ENCODE assay signal across 18 cellular contexts in the genomic region with DNA sequence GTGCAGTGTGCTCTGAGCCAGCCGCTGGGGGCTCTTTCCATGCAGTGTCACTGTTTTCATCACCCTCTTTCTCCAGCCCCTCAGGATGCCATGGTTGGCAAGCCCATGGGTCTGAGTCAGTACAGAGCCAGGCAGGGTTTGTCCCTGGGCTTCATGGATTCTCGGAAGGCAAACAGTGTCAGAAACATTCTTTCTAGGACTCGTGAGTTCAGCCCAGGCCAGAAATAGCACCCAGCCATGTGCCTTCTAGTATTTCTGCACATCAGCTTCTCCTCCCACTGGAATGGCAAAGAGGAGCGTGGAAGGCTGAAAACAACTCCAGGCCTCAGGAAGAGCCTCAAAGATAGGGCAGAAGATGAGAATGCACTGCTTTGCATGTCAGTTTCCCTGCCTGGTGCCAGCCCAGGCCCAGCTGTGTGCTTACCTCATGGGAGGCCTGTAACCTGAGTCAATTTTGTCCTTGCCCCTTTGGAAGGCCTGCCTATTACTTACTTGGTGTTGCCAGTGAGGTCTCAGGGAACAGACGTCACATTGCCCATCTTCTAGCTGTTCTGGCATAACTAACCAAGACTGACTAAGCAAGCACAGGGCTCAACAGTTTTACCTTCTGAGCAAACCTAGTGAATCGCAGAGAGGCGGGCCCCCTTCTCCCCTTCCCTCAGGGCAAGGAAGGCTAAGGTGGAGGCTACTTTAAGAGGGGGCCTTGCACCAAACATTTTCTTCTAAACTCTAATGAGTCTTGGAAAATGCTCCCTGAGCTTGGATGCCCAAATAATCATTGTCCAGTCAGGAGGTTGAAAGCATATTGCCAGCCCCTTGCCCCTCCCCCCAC. TPM values are rescaled to one million over a fixed set of nuclear protein-coding genes. Genes with fewer than 3 reads are reported as not detected.
DNase-seq lines count a peak whose midpoint lies in the region; ATAC-seq, FAIRE-seq and TF ChIP-seq lines count a peak whose summit lies in the region.
"Had no signal": no experiment of that assay in that cellular context is flagged by ENCODE, and none has a peak within 500 bp of the region (broad histone marks: within the 10 kb centered on the region; RNA-seq: fewer than 3 reads in every experiment).

No MANE protein-coding gene starts in this region.

- CTCF ChIA-PET in HepG2 (lab: Yijun Ruan, JAX; ENCODE audit: low intra/inter-chr PET ratio, low total read pairs), result no interaction called here

- H3K9me3 ChIP-seq in HepG2 (ENCODE audit: low read length) (no peaks in the 10 kb centered on the region), right lobe of liver (no peaks in the 10 kb centered on the region)
- H3K9me3 ChIP-seq: A549, prostate gland had no signal

- no peak for TF ChIP-seq RAD21 in HepG2 (CRISPR knock-in tag; IDR thresholded peaks at IDR 0.05)

- no peaks in the 10 kb centered on the region for H4K20me1 ChIP-seq in HepG2 (ENCODE audit: insufficient read depth, low read length)

- DNase-seq in HepG2 (ENCODE audit: low spot score), result no peak
- DNase-seq in right lobe of liver, result no peak
- DNase-seq in Right ventricle myocardium inferior (ENCODE audit: missing footprints), result no peak
- peak; percentile 83 for DNase-seq in posterior vena cava (ENCODE audit: low spot score)
- no peak for DNase-seq in NCI-H510A treated with DMSO at 0.1 percent for 48 hours (lab: John Stamatoyannopoulos, UW)
- DNase-seq in H54 (ENCODE audit: insufficient read length, low spot score), result no peak
- DNase-seq: activated CD4-positive, alpha-beta T cell treated with anti-CD3 and anti-CD28 coated beads, Interleukin-2, amount 10 ng/mL, durations not matched to agents 7 days and 5 days; DMS53; mesenchymal stem cell; MM.1S; PC-9 had no signal

- intact Hi-C loops in HepG2 (cut with micrococcal nuclease; ENCODE audit: unreplicated experiment), result no loop called here
- intact Hi-C loops in right lobe of liver (cut with DNase I), result no loop called here
- intact Hi-C loops in Right ventricle myocardium inferior (cut with DNase I), result loop anchor here (5.0 kb wide), 1 partner anchor 57 kb away; no protein-coding TSS in a partner anchor
- intact Hi-C loops in posterior vena cava (cut with DNase I), result no loop called here

- TF ChIP-seq POLR2A in HepG2 (IDR thresholded peaks at IDR 0.05; ENCODE audit: insufficient read depth in 1 of 2, low read depth in 2 of 2, low read length in 2 of 2), result no peak
- no peak for TF ChIP-seq POLR2A in right lobe of liver (IDR thresholded peaks at IDR 0.05)
- no peak for TF ChIP-seq POLR2A in H54 (IDR thresholded peaks at IDR 0.05; ENCODE audit: low read depth, low read length)

- no peak overlapping the region for H2AFZ ChIP-seq in HepG2 (ENCODE audit: low read length)
- H2AFZ ChIP-seq: PC-9 had no signal

- H3K27ac ChIP-seq in HepG2 (ENCODE audit: extremely low read length, insufficient read depth, low read length) (no peak overlapping the region), right lobe of liver (no peak overlapping the region)
- H3K27ac ChIP-seq: A549, PC-9 had no signal

- in situ Hi-C loops in HepG2 (cut with HindIII; ENCODE audit: extremely low pct_ligation_motif_present, low pct_unique_long_range_greater_than_20kb), result no loop called here

- no peak for FAIRE-seq in HepG2 (lab: Jason Lieb, UNC)
- FAIRE-seq in H54 (lab: Jason Lieb, UNC), result no peak
- FAIRE-seq: A549, endometrium, GM12891 had no signal

- no peaks in the 10 kb centered on the region for H3K79me2 ChIP-seq in HepG2 (ENCODE audit: insufficient read depth, low read length)

- TF ChIP-seq EP300 in HepG2 (IDR thresholded peaks at IDR 0.05; ENCODE audit: low read depth in 2 of 2, low read length in 2 of 2), result no peak
- TF ChIP-seq EP300 in HepG2 (CRISPR knock-in tag; IDR thresholded peaks at IDR 0.05; ENCODE audit: borderline replicate concordance), result no peak

- H3K4me2 ChIP-seq in HepG2 (ENCODE audit: low read depth, low read length), result no peak overlapping the region; the same call in 1 of the 2 replicates
- H3K4me2 ChIP-seq: A549, PC-9 had no signal

- H3K4me1 ChIP-seq in HepG2 (ENCODE audit: insufficient read depth, low read length), result peaks cover 6% of the 10 kb centered on the region; the same call in 1 of the 2 replicates
- H3K4me1 ChIP-seq in right lobe of liver, result no peaks in the 10 kb centered on the region
- H3K4me1 ChIP-seq: A549, prostate gland had no signal

- no peaks in the 10 kb centered on the region for H3K36me3 ChIP-seq in HepG2 (replicated peaks in 1 of 2; ENCODE audit: control insufficient read depth in 1 of 2, insufficient read depth in 2 of 2, low read length in 2 of 2)
- H3K36me3 ChIP-seq in right lobe of liver, result no peaks in the 10 kb centered on the region
- H3K36me3 ChIP-seq: prostate gland had no signal

- H3K4me3 ChIP-seq in HepG2 (replicated peaks in 1 of 3; ENCODE audit: insufficient read depth in 1 of 3, low read depth in 2 of 3, low read length in 3 of 3) (no peak overlapping the region), right lobe of liver (no peak overlapping the region)
- H3K4me3 ChIP-seq: A549, PC-9, prostate gland had no signal

- WGBS in HepG2 (ENCODE audit: low lambda C conversion rate), result 20% methylated on average over 4 of the region's 7 CpGs
- 80% methylated on average over 5 of the region's 7 CpGs for WGBS in right lobe of liver (ENCODE audit: insufficient coverage, low coverage, low lambda C conversion rate, missing lambda C conversion rate)

- ATAC-seq in HepG2, result peak; percentile 58
- no peak for ATAC-seq in right lobe of liver
- ATAC-seq in Right ventricle myocardium inferior, result peak; percentile 80
- no peak for ATAC-seq in GM18907 (IDR thresholded peaks at IDR 0.05; ENCODE audit: unreplicated experiment)
- ATAC-seq in GM19452 (IDR thresholded peaks at IDR 0.05; ENCODE audit: unreplicated experiment), result no peak
- ATAC-seq: A549; activated T-helper 17 cell treated with anti-CD3 and anti-CD28 coated beads, Interleukin-2, amount 50 U/mL, for 72 hours had no signal

- no peak overlapping the region for H3K9ac ChIP-seq in HepG2 (ENCODE audit: insufficient read depth, low read depth, low read length)

- peaks cover 0 to 4% of the 10 kb centered on the region in 2 experiments; a peak in 2 of 5 replicates for H3K27me3 ChIP-seq in HepG2 (ENCODE audit: control insufficient read depth in 1 of 2, insufficient read depth in 2 of 2, low read length in 2 of 2)
- H3K27me3 ChIP-seq in right lobe of liver, result no peaks in the 10 kb centered on the region

- no TSS peak for BruUV-seq in HepG2 (replicated peaks; lab: Mats Ljungman, UMichigan)

- POLR2A ChIA-PET in HepG2 (lab: Yijun Ruan, JAX), result no interaction called here

- TF ChIP-seq CTCF in HepG2 (CRISPR knock-in tag; IDR thresholded peaks at IDR 0.05) (no peak), right lobe of liver (IDR thresholded peaks at IDR 0.05) (no peak)

RNA-seq across cellular contexts. Expression of gene GLUL, which starts 42.5 kb away (rescaled TPM):
- 827 and 909 TPM in 2 replicates for total RNA-seq in HepG2 (2016; rRNA removed; fragmentation: Illumina TruSeq; extraction: Trizol)
- total RNA-seq in HepG2 (2016; cell fraction: cytosol; rRNA removed; fragmentation: Illumina TruSeq; extraction: Trizol; ENCODE audit: low read depth), result 302 and 314 TPM in 2 replicates
- total RNA-seq in HepG2 (2016; cell fraction: insoluble cytoplasmic fraction; rRNA removed; fragmentation: Illumina TruSeq; extraction: Trizol), result 827 and 907 TPM in 2 replicates
- total RNA-seq in HepG2 (2016; cell fraction: membrane; rRNA removed; fragmentation: Illumina TruSeq; extraction: Trizol), result 525 and 530 TPM in 2 replicates
- total RNA-seq in HepG2 (2016; cell fraction: nucleus; rRNA removed; fragmentation: Illumina TruSeq; extraction: Trizol), result 383 and 412 TPM in 2 replicates
- 423 and 501 TPM in 2 replicates for polyA plus RNA-seq in HepG2 (2011; rRNA removed)
- 374 and 406 TPM in 2 replicates for polyA plus RNA-seq in HepG2 (2011; cell fraction: cytosol; rRNA removed)
- polyA plus RNA-seq in HepG2 (2011; cell fraction: nucleus; rRNA removed), result 417 and 464 TPM in 2 replicates
- 601 and 740 TPM in 2 replicates for polyA plus RNA-seq in HepG2 (2012)
- 207 and 236 TPM in 2 replicates for polyA plus RNA-seq in HepG2 (2016; cell fraction: cytosol; fragmentation: Illumina TruSeq; extraction: Trizol; ENCODE audit: low read depth)
- 748 and 770 TPM in 2 replicates for polyA plus RNA-seq in HepG2 (2016; cell fraction: insoluble cytoplasmic fraction; fragmentation: Illumina TruSeq; extraction: Trizol; ENCODE audit: low read depth)
- 234 and 236 TPM in 2 replicates for polyA plus RNA-seq in HepG2 (2016; cell fraction: membrane; fragmentation: Illumina TruSeq; extraction: Trizol; ENCODE audit: low read depth)
- polyA plus RNA-seq in HepG2 (2016; cell fraction: nucleus; fragmentation: Illumina TruSeq; extraction: Trizol; ENCODE audit: insufficient read depth, low read depth), result 513 and 558 TPM in 2 replicates
- 21.3 and 447 TPM in 2 replicates for polyA minus RNA-seq in HepG2 (2011; rRNA and poly(A)+ RNA removed; ENCODE audit: low replicate concordance)
- polyA minus RNA-seq in HepG2 (2011; cell fraction: cytosol; rRNA and poly(A)+ RNA removed), result 472 and 515 TPM in 2 replicates
- polyA minus RNA-seq in HepG2 (2011; cell fraction: nucleus; rRNA and poly(A)+ RNA removed), result 168 and 231 TPM in 2 replicates
- 100 to 1,000 TPM; 184 to 493 (median 389) TPM for total RNA-seq in right lobe of liver
- total RNA-seq in Right ventricle myocardium inferior, result 433 TPM
- total RNA-seq in posterior vena cava, result 100 to 1,000 TPM; 482 to 580 TPM

RNA-seq across cellular contexts. Expression of gene TEDDM1, which starts 51.3 kb away (rescaled TPM):
- total RNA-seq in HepG2 (2016; rRNA removed; fragmentation: Illumina TruSeq; extraction: Trizol), result not detected in 2 replicates
- total RNA-seq in HepG2 (2016; cell fraction: cytosol; rRNA removed; fragmentation: Illumina TruSeq; extraction: Trizol; ENCODE audit: low read depth), result not detected in 2 replicates
- not detected in 2 replicates for total RNA-seq in HepG2 (2016; cell fraction: insoluble cytoplasmic fraction; rRNA removed; fragmentation: Illumina TruSeq; extraction: Trizol)
- not detected in 2 replicates for total RNA-seq in HepG2 (2016; cell fraction: membrane; rRNA removed; fragmentation: Illumina TruSeq; extraction: Trizol)
- not detected in 2 replicates for total RNA-seq in HepG2 (2016; cell fraction: nucleus; rRNA removed; fragmentation: Illumina TruSeq; extraction: Trizol)
- not detected in 2 replicates for polyA plus RNA-seq in HepG2 (2011; rRNA removed)
- polyA plus RNA-seq in HepG2 (2011; cell fraction: cytosol; rRNA removed), result not detected in 2 replicates
- polyA plus RNA-seq in HepG2 (2011; cell fraction: nucleus; rRNA removed), result not detected in 2 replicates
- polyA plus RNA-seq in HepG2 (2012), result not detected in 2 replicates
- not detected in 2 replicates for polyA plus RNA-seq in HepG2 (2016; cell fraction: cytosol; fragmentation: Illumina TruSeq; extraction: Trizol; ENCODE audit: low read depth)
- not detected in 2 replicates for polyA plus RNA-seq in HepG2 (2016; cell fraction: insoluble cytoplasmic fraction; fragmentation: Illumina TruSeq; extraction: Trizol; ENCODE audit: low read depth)
- not detected in 2 replicates for polyA plus RNA-seq in HepG2 (2016; cell fraction: membrane; fragmentation: Illumina TruSeq; extraction: Trizol; ENCODE audit: low read depth)
- not detected in 2 replicates for polyA plus RNA-seq in HepG2 (2016; cell fraction: nucleus; fragmentation: Illumina TruSeq; extraction: Trizol; ENCODE audit: insufficient read depth, low read depth)
- polyA minus RNA-seq in HepG2 (2011; rRNA and poly(A)+ RNA removed; ENCODE audit: low replicate concordance), result not detected in 2 replicates
- polyA minus RNA-seq in HepG2 (2011; cell fraction: cytosol; rRNA and poly(A)+ RNA removed), result not detected in 2 replicates
- polyA minus RNA-seq in HepG2 (2011; cell fraction: nucleus; rRNA and poly(A)+ RNA removed), result not detected in 2 replicates
- total RNA-seq in right lobe of liver, result not detected
- total RNA-seq in Right ventricle myocardium inferior, result not detected
- total RNA-seq in posterior vena cava, result not detected
- total RNA-seq: activated CD4-positive, alpha-beta T cell treated with anti-CD3 and anti-CD28 coated beads, Interleukin-2, amount 10 ng/mL, durations not matched to agents 7 days and 5 days; activated T-helper 17 cell treated with anti-CD3 and anti-CD28 coated beads, Interleukin-2, amount 50 U/mL, for 72 hours; PC-9; prostate gland had no signal
- polyA plus RNA-seq: A549 had no signal

Comparison
In these comparisons a context has a peak if more than half of its experiments do, and no peak if none do; other contexts are left out.
1. ATAC-seq: peak in HepG2 (single experiment) and Right ventricle myocardium inferior (single experiment); none in right lobe of liver (0 of 4), GM18907 (single experiment) and GM19452 (single experiment).